ENCODE assay signal across 11 cellular contexts in the genomic region with DNA sequence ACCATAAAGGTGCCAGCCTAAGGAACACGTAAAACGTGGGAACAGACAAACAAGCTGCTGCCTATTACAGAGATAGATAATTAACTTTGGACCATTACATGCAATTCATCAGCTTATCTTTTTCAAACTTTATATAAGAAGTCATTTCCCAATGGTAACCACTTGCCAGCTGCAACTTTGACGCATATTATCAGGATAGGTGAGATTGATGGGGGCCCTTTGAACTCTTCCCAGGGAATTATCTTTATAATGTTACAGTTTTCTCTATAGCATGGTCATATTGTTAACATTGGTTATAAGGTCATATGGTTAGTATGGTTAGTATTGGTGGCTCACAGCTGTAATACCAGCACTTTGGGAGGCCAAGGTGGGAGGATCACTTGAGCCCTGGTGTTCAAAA.
"Had no signal": no experiment of that assay in that cellular context is flagged by ENCODE, and none has a peak within 500 bp of the region (broad histone marks: within the 10 kb centered on the region; RNA-seq: fewer than 3 reads in every experiment).

No MANE protein-coding gene starts in this region.

- H3K4me3 ChIP-seq: GM23248, GM23338, HAP-1 had no signal

- DNase-seq: GM23248, GOT3, H7, H9, HCEC 1CT, HFFc6 had no signal

- H3K4me1 ChIP-seq: HAP-1 had no signal

- H3K27ac ChIP-seq: GM23248 had no signal

- FAIRE-seq: H1, H54 had no signal

- H3K9me3 ChIP-seq: HAP-1 had no signal

- H3K36me3 ChIP-seq: HAP-1 had no signal

- ATAC-seq: GM23338, HCT116 had no signal
